ENCODE assay signal across 13 cellular contexts in the genomic region with DNA sequence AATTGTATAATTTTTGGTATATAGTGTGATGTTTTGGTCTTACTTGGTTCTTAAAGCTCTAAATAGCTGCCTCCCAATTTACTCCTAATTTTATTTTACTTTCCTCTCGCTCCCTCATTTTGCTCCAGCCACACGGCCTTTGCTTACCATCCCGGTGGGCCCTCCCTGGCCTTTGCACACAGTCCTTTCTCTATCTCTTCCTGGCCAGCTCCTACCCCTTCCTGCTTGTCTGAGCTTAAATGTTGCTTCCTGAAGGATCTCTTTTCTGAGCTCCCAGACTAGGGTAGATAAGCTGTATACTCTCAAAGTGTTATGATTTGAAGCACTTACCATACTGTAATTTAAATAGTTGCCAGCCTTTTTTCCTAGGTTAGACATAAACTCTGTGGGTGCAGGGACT.
"Had no signal": no experiment of that assay in that cellular context is flagged by ENCODE, and none has a peak within 500 bp of the region (broad histone marks: within the 10 kb centered on the region; RNA-seq: fewer than 3 reads in every experiment).

No MANE protein-coding gene starts in this region.

- H3K36me3 Mint-ChIP-seq: neural progenitor cell had no signal

- H3K27me3 Mint-ChIP-seq: activated CD4-positive, alpha-beta memory T cell treated with anti-CD3 and anti-CD28 coated beads, Interleukin-2, amount 10 ng/mL, durations not matched to agents 7 days and 5 days; activated CD4-positive, alpha-beta T cell treated with anti-CD3 and anti-CD28 coated beads for 36 hours; effector memory CD8-positive, alpha-beta T cell had no signal

- H3K36me3 ChIP-seq: adrenal gland, neural progenitor cell, ovary, thyroid gland had no signal

- ATAC-seq: activated CD4-positive, alpha-beta T cell treated with anti-CD3 and anti-CD28 coated beads for 36 hours; effector memory CD8-positive, alpha-beta T cell had no signal

- H3K27ac Mint-ChIP-seq: activated CD4-positive, alpha-beta memory T cell treated with anti-CD3 and anti-CD28 coated beads, Interleukin-2, amount 10 ng/mL, durations not matched to agents 7 days and 5 days; activated CD4-positive, alpha-beta T cell treated with anti-CD3 and anti-CD28 coated beads for 36 hours; activated naive CD4-positive, alpha-beta T cell treated with anti-CD3 and anti-CD28 coated beads for 36 hours; neural progenitor cell had no signal

- H3K4me3 Mint-ChIP-seq: activated CD4-positive, alpha-beta memory T cell treated with anti-CD3 and anti-CD28 coated beads, Interleukin-2, amount 10 ng/mL, durations not matched to agents 7 days and 5 days; activated CD4-positive, alpha-beta T cell treated with anti-CD3 and anti-CD28 coated beads for 36 hours; activated naive CD4-positive, alpha-beta T cell treated with anti-CD3 and anti-CD28 coated beads for 36 hours; neural progenitor cell had no signal

- DNase-seq: activated CD4-positive, alpha-beta memory T cell treated with anti-CD3 and anti-CD28 coated beads, Interleukin-2, amount 10 ng/mL, durations not matched to agents 7 days and 5 days; activated CD4-positive, alpha-beta T cell treated with anti-CD3 and anti-CD28 coated beads for 36 hours; activated naive CD4-positive, alpha-beta T cell treated with anti-CD3 and anti-CD28 coated beads for 36 hours; adrenal gland; central memory CD4-positive, alpha-beta T cell; effector memory CD8-positive, alpha-beta T cell; erythroblast; mesenchymal stem cell; ovary; small intestine; T-helper 2 cell; thyroid gland had no signal

- H3K9ac ChIP-seq: neural progenitor cell had no signal

- H3K9me3 Mint-ChIP-seq: activated CD4-positive, alpha-beta memory T cell treated with anti-CD3 and anti-CD28 coated beads, Interleukin-2, amount 10 ng/mL, durations not matched to agents 7 days and 5 days; activated naive CD4-positive, alpha-beta T cell treated with anti-CD3 and anti-CD28 coated beads for 36 hours; effector memory CD8-positive, alpha-beta T cell; neural progenitor cell had no signal

- H3K4me2 ChIP-seq: neural progenitor cell had no signal

- H3K4me1 Mint-ChIP-seq: neural progenitor cell had no signal

- H3K27me3 ChIP-seq: adrenal gland, neural progenitor cell, ovary, thyroid gland had no signal

- H3K27ac ChIP-seq: adrenal gland, neural progenitor cell, ovary, thyroid gland had no signal

- H3K4me3 ChIP-seq: adrenal gland, neural progenitor cell, ovary, thyroid gland had no signal
